ENCODE assay signal across 1 cellular context in the genomic region with DNA sequence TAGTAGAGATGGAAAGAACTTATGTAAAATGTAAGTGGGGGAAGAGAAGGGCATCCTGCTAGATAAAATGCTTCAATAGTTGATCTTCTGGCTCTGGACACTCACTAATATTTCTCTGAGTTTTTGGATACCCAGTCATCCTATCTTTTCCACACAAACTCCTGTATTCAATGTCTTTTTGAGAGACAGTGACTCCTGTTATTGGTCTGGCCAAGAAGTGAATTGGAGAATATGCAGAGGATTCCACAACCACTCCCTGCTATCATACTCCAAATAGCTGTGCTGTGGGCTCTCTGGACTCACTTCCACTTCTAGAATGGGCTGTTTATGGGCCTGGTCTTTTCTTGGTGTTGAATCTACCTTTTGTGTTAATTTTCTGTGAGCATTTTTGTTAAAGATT.
TF ChIP-seq lines count a peak whose summit lies in the region.

No MANE protein-coding gene starts in this region.

TF ChIP-seq in GM23338, 12 proteins besides CTCF, POLR2A, EP300 and RAD21 (continued from another document):
- TF ChIP-seq, protein P1, sequence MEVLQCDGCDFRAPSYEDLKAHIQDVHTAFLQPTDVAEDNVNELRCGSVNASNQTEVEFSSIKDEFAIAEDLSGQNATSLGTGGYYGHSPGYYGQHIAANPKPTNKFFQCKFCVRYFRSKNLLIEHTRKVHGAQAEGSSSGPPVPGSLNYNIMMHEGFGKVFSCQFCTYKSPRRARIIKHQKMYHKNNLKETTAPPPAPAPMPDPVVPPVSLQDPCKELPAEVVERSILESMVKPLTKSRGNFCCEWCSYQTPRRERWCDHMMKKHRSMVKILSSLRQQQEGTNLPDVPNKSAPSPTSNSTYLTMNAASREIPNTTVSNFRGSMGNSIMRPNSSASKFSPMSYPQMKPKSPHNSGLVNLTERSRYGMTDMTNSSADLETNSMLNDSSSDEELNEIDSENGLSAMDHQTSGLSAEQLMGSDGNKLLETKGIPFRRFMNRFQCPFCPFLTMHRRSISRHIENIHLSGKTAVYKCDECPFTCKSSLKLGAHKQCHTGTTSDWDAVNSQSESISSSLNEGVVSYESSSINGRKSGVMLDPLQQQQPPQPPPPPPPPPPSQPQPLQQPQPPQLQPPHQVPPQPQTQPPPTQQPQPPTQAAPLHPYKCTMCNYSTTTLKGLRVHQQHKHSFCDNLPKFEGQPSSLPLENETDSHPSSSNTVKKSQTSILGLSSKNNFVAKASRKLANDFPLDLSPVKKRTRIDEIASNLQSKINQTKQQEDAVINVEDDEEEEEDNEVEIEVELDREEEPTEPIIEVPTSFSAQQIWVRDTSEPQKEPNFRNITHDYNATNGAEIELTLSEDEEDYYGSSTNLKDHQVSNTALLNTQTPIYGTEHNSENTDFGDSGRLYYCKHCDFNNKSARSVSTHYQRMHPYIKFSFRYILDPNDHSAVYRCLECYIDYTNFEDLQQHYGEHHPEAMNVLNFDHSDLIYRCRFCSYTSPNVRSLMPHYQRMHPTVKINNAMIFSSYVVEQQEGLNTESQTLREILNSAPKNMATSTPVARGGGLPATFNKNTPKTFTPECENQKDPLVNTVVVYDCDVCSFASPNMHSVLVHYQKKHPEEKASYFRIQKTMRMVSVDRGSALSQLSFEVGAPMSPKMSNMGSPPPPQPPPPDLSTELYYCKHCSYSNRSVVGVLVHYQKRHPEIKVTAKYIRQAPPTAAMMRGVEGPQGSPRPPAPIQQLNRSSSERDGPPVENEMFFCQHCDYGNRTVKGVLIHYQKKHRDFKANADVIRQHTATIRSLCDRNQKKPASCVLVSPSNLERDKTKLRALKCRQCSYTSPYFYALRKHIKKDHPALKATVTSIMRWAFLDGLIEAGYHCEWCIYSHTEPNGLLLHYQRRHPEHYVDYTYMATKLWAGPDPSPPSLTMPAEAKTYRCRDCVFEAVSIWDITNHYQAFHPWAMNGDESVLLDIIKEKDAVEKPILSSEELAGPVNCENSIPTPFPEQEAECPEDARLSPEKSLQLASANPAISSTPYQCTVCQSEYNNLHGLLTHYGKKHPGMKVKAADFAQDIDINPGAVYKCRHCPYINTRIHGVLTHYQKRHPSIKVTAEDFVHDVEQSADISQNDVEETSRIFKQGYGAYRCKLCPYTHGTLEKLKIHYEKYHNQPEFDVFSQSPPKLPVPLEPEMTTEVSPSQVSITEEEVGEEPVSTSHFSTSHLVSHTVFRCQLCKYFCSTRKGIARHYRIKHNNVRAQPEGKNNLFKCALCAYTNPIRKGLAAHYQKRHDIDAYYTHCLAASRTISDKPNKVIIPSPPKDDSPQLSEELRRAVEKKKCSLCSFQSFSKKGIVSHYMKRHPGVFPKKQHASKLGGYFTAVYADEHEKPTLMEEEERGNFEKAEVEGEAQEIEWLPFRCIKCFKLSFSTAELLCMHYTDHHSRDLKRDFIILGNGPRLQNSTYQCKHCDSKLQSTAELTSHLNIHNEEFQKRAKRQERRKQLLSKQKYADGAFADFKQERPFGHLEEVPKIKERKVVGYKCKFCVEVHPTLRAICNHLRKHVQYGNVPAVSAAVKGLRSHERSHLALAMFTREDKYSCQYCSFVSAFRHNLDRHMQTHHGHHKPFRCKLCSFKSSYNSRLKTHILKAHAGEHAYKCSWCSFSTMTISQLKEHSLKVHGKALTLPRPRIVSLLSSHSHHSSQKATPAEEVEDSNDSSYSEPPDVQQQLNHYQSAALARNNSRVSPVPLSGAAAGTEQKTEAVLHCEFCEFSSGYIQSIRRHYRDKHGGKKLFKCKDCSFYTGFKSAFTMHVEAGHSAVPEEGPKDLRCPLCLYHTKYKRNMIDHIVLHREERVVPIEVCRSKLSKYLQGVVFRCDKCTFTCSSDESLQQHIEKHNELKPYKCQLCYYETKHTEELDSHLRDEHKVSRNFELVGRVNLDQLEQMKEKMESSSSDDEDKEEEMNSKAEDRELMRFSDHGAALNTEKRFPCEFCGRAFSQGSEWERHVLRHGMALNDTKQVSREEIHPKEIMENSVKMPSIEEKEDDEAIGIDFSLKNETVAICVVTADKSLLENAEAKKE (CRISPR knock-in tag; IDR thresholded peaks at IDR 0.05): no peak
- TF ChIP-seq, protein P2, sequence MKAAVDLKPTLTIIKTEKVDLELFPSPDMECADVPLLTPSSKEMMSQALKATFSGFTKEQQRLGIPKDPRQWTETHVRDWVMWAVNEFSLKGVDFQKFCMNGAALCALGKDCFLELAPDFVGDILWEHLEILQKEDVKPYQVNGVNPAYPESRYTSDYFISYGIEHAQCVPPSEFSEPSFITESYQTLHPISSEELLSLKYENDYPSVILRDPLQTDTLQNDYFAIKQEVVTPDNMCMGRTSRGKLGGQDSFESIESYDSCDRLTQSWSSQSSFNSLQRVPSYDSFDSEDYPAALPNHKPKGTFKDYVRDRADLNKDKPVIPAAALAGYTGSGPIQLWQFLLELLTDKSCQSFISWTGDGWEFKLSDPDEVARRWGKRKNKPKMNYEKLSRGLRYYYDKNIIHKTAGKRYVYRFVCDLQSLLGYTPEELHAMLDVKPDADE (IDR thresholded peaks at IDR 0.05): no peak
- TF ChIP-seq, protein P3, sequence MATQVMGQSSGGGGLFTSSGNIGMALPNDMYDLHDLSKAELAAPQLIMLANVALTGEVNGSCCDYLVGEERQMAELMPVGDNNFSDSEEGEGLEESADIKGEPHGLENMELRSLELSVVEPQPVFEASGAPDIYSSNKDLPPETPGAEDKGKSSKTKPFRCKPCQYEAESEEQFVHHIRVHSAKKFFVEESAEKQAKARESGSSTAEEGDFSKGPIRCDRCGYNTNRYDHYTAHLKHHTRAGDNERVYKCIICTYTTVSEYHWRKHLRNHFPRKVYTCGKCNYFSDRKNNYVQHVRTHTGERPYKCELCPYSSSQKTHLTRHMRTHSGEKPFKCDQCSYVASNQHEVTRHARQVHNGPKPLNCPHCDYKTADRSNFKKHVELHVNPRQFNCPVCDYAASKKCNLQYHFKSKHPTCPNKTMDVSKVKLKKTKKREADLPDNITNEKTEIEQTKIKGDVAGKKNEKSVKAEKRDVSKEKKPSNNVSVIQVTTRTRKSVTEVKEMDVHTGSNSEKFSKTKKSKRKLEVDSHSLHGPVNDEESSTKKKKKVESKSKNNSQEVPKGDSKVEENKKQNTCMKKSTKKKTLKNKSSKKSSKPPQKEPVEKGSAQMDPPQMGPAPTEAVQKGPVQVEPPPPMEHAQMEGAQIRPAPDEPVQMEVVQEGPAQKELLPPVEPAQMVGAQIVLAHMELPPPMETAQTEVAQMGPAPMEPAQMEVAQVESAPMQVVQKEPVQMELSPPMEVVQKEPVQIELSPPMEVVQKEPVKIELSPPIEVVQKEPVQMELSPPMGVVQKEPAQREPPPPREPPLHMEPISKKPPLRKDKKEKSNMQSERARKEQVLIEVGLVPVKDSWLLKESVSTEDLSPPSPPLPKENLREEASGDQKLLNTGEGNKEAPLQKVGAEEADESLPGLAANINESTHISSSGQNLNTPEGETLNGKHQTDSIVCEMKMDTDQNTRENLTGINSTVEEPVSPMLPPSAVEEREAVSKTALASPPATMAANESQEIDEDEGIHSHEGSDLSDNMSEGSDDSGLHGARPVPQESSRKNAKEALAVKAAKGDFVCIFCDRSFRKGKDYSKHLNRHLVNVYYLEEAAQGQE (IDR thresholded peaks at IDR 0.05; ENCODE audit: unreplicated experiment): no peak
- TF ChIP-seq POLR2AphosphoS5 (IDR thresholded peaks at IDR 0.05; ENCODE audit: low read depth) (no peak), STAT1 (IDR thresholded peaks at IDR 0.05; ENCODE audit: unreplicated experiment) (no peak), JUNB (IDR thresholded peaks at IDR 0.05; ENCODE audit: unreplicated experiment) (no peak), ZNF114 (CRISPR knock-in tag; IDR thresholded peaks at IDR 0.05) (no peak), EZH2phosphoT487 (IDR thresholded peaks at IDR 0.05; ENCODE audit: unreplicated experiment) (no peak), EZH2 (IDR thresholded peaks at IDR 0.05; ENCODE audit: low read depth, unreplicated experiment) (no peak), NANOG (IDR thresholded peaks at IDR 0.05; ENCODE audit: borderline replicate concordance) (no peak), CREB1 (CRISPR knock-in tag; IDR thresholded peaks at IDR 0.05; ENCODE audit: low read depth) (no peak)
TF ChIP-seq in GM23338: peak in this region for 0.
